ENCODE assay signal across 15 cellular contexts in the genomic region with DNA sequence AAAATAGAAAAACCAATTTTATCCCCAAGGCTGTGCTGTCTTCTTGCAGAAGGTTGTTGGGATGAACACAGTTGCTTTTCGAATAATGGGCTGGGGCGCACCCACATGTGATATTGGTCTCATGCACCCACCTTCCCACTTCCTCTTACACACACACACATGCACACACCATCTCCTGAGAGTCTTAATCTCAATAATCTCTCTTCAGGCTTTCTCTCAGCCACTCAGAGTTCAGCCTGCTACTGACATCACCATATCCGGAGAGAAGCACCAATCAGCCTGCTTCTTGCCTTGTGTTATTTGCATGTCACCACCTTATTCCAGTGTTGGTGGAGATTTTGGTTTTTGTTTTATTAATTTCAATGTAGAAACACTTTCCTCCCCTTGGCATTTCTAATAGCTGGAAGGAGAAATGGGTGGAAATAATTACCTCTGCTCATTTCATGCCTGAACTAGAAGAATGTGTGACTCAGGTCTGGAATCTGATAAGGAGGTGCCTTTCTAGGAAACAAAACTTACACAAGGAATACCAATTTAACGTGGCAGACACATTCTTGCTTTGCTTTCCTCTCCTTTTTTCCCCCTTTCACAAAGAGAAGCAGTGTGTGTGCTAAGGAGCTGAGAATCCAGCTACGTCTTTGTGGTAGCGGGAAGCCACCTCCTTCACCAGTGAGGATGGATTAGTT.
DNase-seq lines count a peak whose midpoint lies in the region; ATAC-seq and TF ChIP-seq lines count a peak whose summit lies in the region.
"Had no signal": no experiment of that assay in that cellular context is flagged by ENCODE, and none has a peak within 500 bp of the region (broad histone marks: within the 10 kb centered on the region; RNA-seq: fewer than 3 reads in every experiment).

No MANE protein-coding gene starts in this region.

- H3K27ac ChIP-seq in KOPT-K1 (ENCODE audit: low read depth, low read length, poor library complexity, severe bottlenecking) (peak overlapping the region; percentile 20), esophagus squamous epithelium (no peak overlapping the region)
- H3K27ac ChIP-seq: adrenal gland, prostate gland, SJCRH30, tibial nerve had no signal

- H3K27me3 ChIP-seq in esophagus squamous epithelium, result no peaks in the 10 kb centered on the region
- H3K27me3 ChIP-seq: SJCRH30, tibial nerve had no signal

- peaks cover 53% of the 10 kb centered on the region for H3K4me1 Mint-ChIP-seq in activated CD4-positive, alpha-beta T cell treated with anti-CD3 and anti-CD28 coated beads, Interleukin-2, amount 10 ng/mL, durations not matched to agents 7 days and 5 days
- H3K4me1 Mint-ChIP-seq in naive B cell, result peaks cover 9 to 17% (median 12%) of the 10 kb centered on the region in 3 donors

- H3K4me1 ChIP-seq in esophagus squamous epithelium, result peaks cover 4 to 9% (median 4%) of the 10 kb centered on the region in 3 donors
- H3K4me1 ChIP-seq: adrenal gland, prostate gland had no signal

- no peaks in the 10 kb centered on the region for H3K36me3 Mint-ChIP-seq in activated CD4-positive, alpha-beta T cell treated with anti-CD3 and anti-CD28 coated beads, Interleukin-2, amount 10 ng/mL, durations not matched to agents 7 days and 5 days (ENCODE audit: low read depth)
- peaks cover 0 to 8% of the 10 kb centered on the region in 2 donors for H3K36me3 Mint-ChIP-seq in naive B cell

- 68 to 72% methylated on average over 6 of the region's 6 CpGs for WGBS in esophagus squamous epithelium, 2 donors

- H3K9me3 Mint-ChIP-seq in activated CD4-positive, alpha-beta T cell treated with anti-CD3 and anti-CD28 coated beads, Interleukin-2, amount 10 ng/mL, durations not matched to agents 7 days and 5 days, result peaks cover 4% of the 10 kb centered on the region
- H3K9me3 Mint-ChIP-seq in naive B cell, result peaks cover 0 to 6% (median 1%) of the 10 kb centered on the region in 7 donors

- H3K4me3 ChIP-seq in astrocyte of the spinal cord (ENCODE audit: low read depth, low read length), result no peak overlapping the region
- H3K4me3 ChIP-seq in esophagus squamous epithelium, result no peak overlapping the region
- H3K4me3 ChIP-seq: adrenal gland, prostate gland, SJCRH30, tibial nerve had no signal

- no peak overlapping the region for H3K4me3 Mint-ChIP-seq in activated CD4-positive, alpha-beta T cell treated with anti-CD3 and anti-CD28 coated beads, Interleukin-2, amount 10 ng/mL, durations not matched to agents 7 days and 5 days
- H3K4me3 Mint-ChIP-seq in naive B cell, result no peak overlapping the region

- H3K9me3 ChIP-seq in KOPT-K1 (ENCODE audit: insufficient read depth, low read length, poor library complexity, severe bottlenecking), result no peaks in the 10 kb centered on the region
- H3K9me3 ChIP-seq in esophagus squamous epithelium, result no peaks in the 10 kb centered on the region
- H3K9me3 ChIP-seq: adrenal gland, prostate gland, SJCRH30, tibial nerve had no signal

- no peak for TF ChIP-seq POLR2A in esophagus squamous epithelium (IDR thresholded peaks at IDR 0.05)

- H3K36me3 ChIP-seq in KOPT-K1 (ENCODE audit: insufficient read depth, low read length) (no peaks in the 10 kb centered on the region), esophagus squamous epithelium (no peaks in the 10 kb centered on the region)
- H3K36me3 ChIP-seq: adrenal gland, prostate gland, SJCRH30, tibial nerve had no signal

- peak; percentile 9 for DNase-seq in activated CD4-positive, alpha-beta T cell treated with anti-CD3 and anti-CD28 coated beads, Interleukin-2, amount 10 ng/mL, durations not matched to agents 7 days and 5 days
- no peak for DNase-seq in activated CD4-positive, alpha-beta T cell treated with anti-CD3 and anti-CD28 coated beads, Interleukin-2, amount 50 U/mL, for 1 hour
- DNase-seq in astrocyte of the spinal cord (ENCODE audit: low read depth, low spot score) (peak; percentile 17), naive B cell (peak; percentile 6), superior temporal gyrus (ENCODE audit: extremely low spot score) (no peak), esophagus squamous epithelium (lab: John Stamatoyannopoulos, UW) (no peak), SKM-1 (lab: John Stamatoyannopoulos, UW; ENCODE audit: unreplicated experiment) (no peak)
- DNase-seq: activated CD4-positive, CD25-positive, alpha-beta regulatory T cell; adrenal gland; DMS79 treated with DMSO at 0.1 percent for 48 hours; hypothalamus; SJCRH30 had no signal

- CTCF ChIA-PET in activated CD4-positive, alpha-beta T cell treated with anti-CD3 and anti-CD28 coated beads, Interleukin-2, amount 10 ng/mL, durations not matched to agents 7 days and 5 days (lab: Charles Lee), result interaction anchor here (1.4 kb wide), 1 partner anchor 223 kb away, joined by 3 read pairs; no protein-coding TSS in a partner anchor

- in situ Hi-C loops in astrocyte of the spinal cord (cut with HindIII; ENCODE audit: low sequenced_read_pairs), result no loop called here

- no peaks in the 10 kb centered on the region for H3K27me3 Mint-ChIP-seq in activated CD4-positive, alpha-beta T cell treated with anti-CD3 and anti-CD28 coated beads, Interleukin-2, amount 10 ng/mL, durations not matched to agents 7 days and 5 days
- H3K27me3 Mint-ChIP-seq in naive B cell, result peaks cover 0 to 16% (median 0%) of the 10 kb centered on the region in 3 donors

- POLR2A ChIA-PET in activated CD4-positive, alpha-beta T cell treated with anti-CD3 and anti-CD28 coated beads, Interleukin-2, amount 10 ng/mL, durations not matched to agents 7 days and 5 days (lab: Charles Lee), result interaction anchor here (0.6 kb wide), 1 partner anchor 1549 kb away, joined by 3 read pairs; no protein-coding TSS in a partner anchor

- intact Hi-C loops in esophagus squamous epithelium (cut with DNase I), result no loop called here

- H3K27ac Mint-ChIP-seq in activated CD4-positive, alpha-beta T cell treated with anti-CD3 and anti-CD28 coated beads, Interleukin-2, amount 10 ng/mL, durations not matched to agents 7 days and 5 days, result no peak overlapping the region
- H3K27ac Mint-ChIP-seq in naive B cell, result peak overlapping the region in 1 of 6 donors; percentile 25

- no peak for TF ChIP-seq CTCF in astrocyte of the spinal cord (IDR thresholded peaks at IDR 0.05; ENCODE audit: low read depth, low read length)
- no peak for TF ChIP-seq CTCF in esophagus squamous epithelium (IDR thresholded peaks at IDR 0.05)

- ATAC-seq in naive B cell (ENCODE audit: low read depth in 2 of 2), result peak; percentile 29 to 41

Comparison
In these comparisons a context has a peak if more than half of its experiments do, and no peak if none do; other contexts are left out.
1. DNase-seq: peak in activated CD4-positive, alpha-beta T cell treated with anti-CD3 and anti-CD28 coated beads, Interleukin-2, amount 10 ng/mL, durations not matched to agents 7 days and 5 days (single experiment), astrocyte of the spinal cord (single experiment) and naive B cell (single experiment); none in activated CD4-positive, alpha-beta T cell treated with anti-CD3 and anti-CD28 coated beads, Interleukin-2, amount 50 U/mL, for 1 hour (single experiment), superior temporal gyrus (single experiment), esophagus squamous epithelium (single experiment) and SKM-1 (single experiment).